1 cellular context compared by ENCODE assay signal in the genomic region with DNA sequence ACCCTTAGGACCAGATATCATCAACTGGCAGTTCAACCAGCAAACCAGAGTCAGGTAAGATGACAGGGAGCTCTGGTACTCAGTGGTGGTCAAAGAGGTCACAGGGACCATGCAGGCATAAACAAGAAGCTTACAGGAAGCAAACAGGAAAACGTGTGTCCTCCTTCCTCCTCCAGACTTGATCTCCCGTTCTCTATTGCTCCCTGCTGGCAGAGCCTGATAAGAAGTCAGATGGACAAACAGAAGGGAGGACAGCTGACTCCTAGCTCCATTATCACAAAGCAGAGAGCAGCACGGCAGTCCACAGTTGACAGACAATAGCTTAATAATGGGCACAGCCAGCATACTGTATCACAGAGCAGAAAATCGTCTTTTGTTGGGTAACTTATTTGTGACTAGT.
TF ChIP-seq lines count a peak whose summit lies in the region.

No MANE protein-coding gene starts in this region.

TF ChIP-seq in HepG2, 621 proteins besides CTCF, POLR2A, EP300 and RAD21 (continued from another document):
- TF ChIP-seq, protein P1, sequence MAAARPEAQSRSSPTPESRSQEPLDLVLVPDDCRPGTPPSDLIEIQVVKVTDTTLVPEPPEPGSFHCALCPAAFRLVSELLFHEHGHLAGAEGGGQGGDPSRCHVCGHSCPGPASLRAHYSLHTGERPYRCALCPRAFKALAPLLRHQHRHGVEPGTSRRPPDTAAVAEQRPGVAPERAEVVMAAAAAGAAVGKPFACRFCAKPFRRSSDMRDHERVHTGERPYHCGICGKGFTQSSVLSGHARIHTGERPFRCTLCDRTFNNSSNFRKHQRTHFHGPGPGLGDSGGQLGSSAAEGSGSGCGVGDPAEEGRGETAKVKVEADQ (CRISPR knock-in tag; IDR thresholded peaks at IDR 0.05; ENCODE audit: borderline replicate concordance), result no peak
- TF ChIP-seq FOXC1 (CRISPR knock-in tag; IDR thresholded peaks at IDR 0.05; ENCODE audit: borderline replicate concordance) (no peak), YEATS2 (CRISPR knock-in tag; IDR thresholded peaks at IDR 0.05; ENCODE audit: borderline replicate concordance) (no peak), ZBTB7A (CRISPR knock-in tag; IDR thresholded peaks at IDR 0.05) (no peak)
- TF ChIP-seq, protein P2, sequence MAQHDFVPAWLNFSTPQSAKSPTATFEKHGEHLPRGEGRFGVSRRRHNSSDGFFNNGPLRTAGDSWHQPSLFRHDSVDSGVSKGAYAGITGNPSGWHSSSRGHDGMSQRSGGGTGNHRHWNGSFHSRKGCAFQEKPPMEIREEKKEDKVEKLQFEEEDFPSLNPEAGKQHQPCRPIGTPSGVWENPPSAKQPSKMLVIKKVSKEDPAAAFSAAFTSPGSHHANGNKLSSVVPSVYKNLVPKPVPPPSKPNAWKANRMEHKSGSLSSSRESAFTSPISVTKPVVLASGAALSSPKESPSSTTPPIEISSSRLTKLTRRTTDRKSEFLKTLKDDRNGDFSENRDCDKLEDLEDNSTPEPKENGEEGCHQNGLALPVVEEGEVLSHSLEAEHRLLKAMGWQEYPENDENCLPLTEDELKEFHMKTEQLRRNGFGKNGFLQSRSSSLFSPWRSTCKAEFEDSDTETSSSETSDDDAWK (CRISPR knock-in tag; IDR thresholded peaks at IDR 0.05), result no peak
- TF ChIP-seq, protein P3, sequence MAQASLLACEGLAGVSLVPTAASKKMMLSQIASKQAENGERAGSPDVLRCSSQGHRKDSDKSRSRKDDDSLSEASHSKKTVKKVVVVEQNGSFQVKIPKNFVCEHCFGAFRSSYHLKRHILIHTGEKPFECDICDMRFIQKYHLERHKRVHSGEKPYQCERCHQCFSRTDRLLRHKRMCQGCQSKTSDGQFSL (CRISPR knock-in tag; IDR thresholded peaks at IDR 0.05), result no peak
